ENCODE assay signal across 1 cellular context in genomic region chr15:100311829-100312228, GRCh38.
TF ChIP-seq lines count a peak whose summit lies in the region.

No MANE protein-coding gene starts in this region.

TF ChIP-seq in SK-N-SH, 30 proteins besides CTCF, POLR2A, EP300 and RAD21 (continued from another document):
- TF ChIP-seq POLR2AphosphoS5 (IDR thresholded peaks at IDR 0.05; ENCODE audit: low read depth, low read length), result no peak
- no peak for TF ChIP-seq FOXM1 (IDR thresholded peaks at IDR 0.05; ENCODE audit: low read depth)
- TF ChIP-seq SIN3A (IDR thresholded peaks at IDR 0.05; ENCODE audit: borderline replicate concordance, low read depth, low read length), result no peak
- no peak for TF ChIP-seq PBX3 (IDR thresholded peaks at IDR 0.05)
- TF ChIP-seq CHD2 (IDR thresholded peaks at IDR 0.05; ENCODE audit: low read length, partially characterized antibody), result no peak
- no peak for TF ChIP-seq SMC3 (IDR thresholded peaks at IDR 0.05; ENCODE audit: low read depth, low read length)
